1 cellular context compared by ENCODE assay signal in the genomic region with DNA sequence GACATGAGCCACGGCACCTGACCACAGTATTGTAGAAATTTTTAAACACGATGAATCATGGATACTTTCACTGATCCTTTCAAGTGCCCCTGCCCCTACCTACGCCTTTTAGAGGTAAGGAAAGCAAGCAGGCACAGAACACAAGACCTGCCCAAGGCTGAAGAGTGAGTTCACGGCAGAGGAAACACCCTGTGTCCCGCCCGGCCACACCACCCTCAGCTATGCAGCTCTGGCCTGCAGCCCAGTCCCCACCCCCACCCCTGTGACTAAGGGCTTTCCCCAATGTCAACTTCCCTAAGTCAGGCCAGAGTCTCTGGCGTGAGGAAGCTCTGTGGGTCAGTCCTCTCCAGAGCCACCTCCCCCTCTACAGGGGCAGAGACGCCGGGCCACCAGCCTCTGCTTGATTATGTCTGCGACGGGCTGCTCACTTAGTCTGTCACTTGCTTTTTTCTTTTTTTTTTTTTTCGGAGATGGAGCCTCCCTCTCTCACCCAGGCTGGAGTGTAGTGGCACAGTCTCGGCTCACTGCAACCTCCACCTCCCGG.
TF ChIP-seq lines count a peak whose summit lies in the region.

No MANE protein-coding gene starts in this region.

TF ChIP-seq in H1, 55 proteins besides CTCF, POLR2A, EP300 and RAD21:
- TF ChIP-seq MAFK (IDR thresholded peaks at IDR 0.05; ENCODE audit: low read depth, low read length) = 0 out of 2 replicates have a peak, but pooled peaks have one; percentile 18
- no peak for TF ChIP-seq PHF8 (conservative IDR thresholded peaks at IDR 0.05; ENCODE audit: low read depth, low read length)
